Comparison of ENCODE assay signal across 16 cellular contexts in the genomic region with DNA sequence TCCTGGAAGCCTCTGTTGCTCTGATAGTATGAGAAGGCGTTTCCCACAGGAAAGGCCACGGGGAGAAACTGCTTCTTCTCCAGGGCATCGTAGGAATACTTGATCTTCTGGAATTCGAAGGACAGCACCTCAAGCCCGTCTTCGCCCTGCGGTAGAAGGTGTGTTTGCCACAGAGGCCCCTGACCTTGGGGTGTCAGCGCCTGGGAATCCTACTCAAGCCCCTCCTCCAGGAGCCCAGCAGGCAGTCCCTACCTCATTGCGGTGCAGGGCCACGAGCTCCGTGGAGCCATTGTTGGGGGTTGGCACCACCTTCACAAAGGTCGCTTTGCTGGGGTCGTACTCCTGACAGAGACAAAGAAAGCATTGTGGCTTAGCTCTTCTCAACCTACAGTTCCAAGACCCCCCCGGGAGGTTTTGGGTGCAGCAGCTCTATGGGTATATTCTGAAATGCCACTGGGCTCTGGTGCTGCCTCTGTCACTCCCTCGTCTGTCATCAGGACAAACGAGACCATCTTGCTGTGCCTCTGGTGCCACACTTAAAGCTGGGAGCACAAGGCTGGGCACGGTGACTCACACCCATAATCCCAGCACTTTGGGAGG.
"Had no signal": no experiment of that assay in that cellular context is flagged by ENCODE, and none has a peak within 500 bp of the region (broad histone marks: within the 10 kb centered on the region; RNA-seq: fewer than 3 reads in every experiment).

No MANE protein-coding gene starts in this region.

- H3K27me3 ChIP-seq: cardiac muscle cell, gastroesophageal sphincter, heart right ventricle, neutrophil, testis, upper lobe of right lung had no signal

- H3K9me3 Mint-ChIP-seq: activated T-helper 1 cell treated with anti-CD3 and anti-CD28 coated beads, Interleukin-12 subunit alpha, Interleukin-12 subunit beta, Interleukin-2, Interleukin-4 antibody, amounts not matched to agents 30 ng/mL and 10 ng/mL and 1 ng/mL, durations not matched to agents 14 hours and 24 hours and 36 hours; stimulated activated naive CD8-positive, alpha-beta T cell treated with anti-CD3 and anti-CD28 coated beads, Interleukin-15, amount 100 ng/mL, for 72 hours had no signal

- H3K9me3 ChIP-seq: gastroesophageal sphincter, heart right ventricle, neutrophil, SK-N-SH, testis, upper lobe of right lung had no signal

- H3K27me3 Mint-ChIP-seq: naive thymus-derived CD8-positive, alpha-beta T cell; stimulated activated naive CD8-positive, alpha-beta T cell treated with anti-CD3 and anti-CD28 coated beads, Interleukin-15, amount 100 ng/mL, for 72 hours had no signal

- ATAC-seq: gastroesophageal sphincter; heart right ventricle; naive thymus-derived CD8-positive, alpha-beta T cell; stimulated activated naive CD8-positive, alpha-beta T cell treated with anti-CD3 and anti-CD28 coated beads, Interleukin-15, amount 100 ng/mL, for 72 hours; upper lobe of right lung had no signal

- H3K4me3 Mint-ChIP-seq: activated T-helper 1 cell treated with anti-CD3 and anti-CD28 coated beads, Interleukin-12 subunit alpha, Interleukin-12 subunit beta, Interleukin-2, Interleukin-4 antibody, amounts not matched to agents 30 ng/mL and 10 ng/mL and 1 ng/mL, durations not matched to agents 14 hours and 24 hours and 36 hours; stimulated activated naive CD8-positive, alpha-beta T cell treated with anti-CD3 and anti-CD28 coated beads, Interleukin-15, amount 100 ng/mL, for 72 hours had no signal

- H3K9ac ChIP-seq: SK-N-SH had no signal

- H3K4me2 ChIP-seq: SK-N-SH had no signal

- H3K27ac Mint-ChIP-seq: activated T-helper 1 cell treated with anti-CD3 and anti-CD28 coated beads, Interleukin-12 subunit alpha, Interleukin-12 subunit beta, Interleukin-2, Interleukin-4 antibody, amounts not matched to agents 30 ng/mL and 10 ng/mL and 1 ng/mL, durations not matched to agents 14 hours and 24 hours and 36 hours had no signal

- H3K4me3 ChIP-seq: cardiac muscle cell, gastroesophageal sphincter, heart right ventricle, skin epidermis, testis, upper lobe of right lung had no signal

- H3K27ac ChIP-seq: cardiac muscle cell, gastroesophageal sphincter, heart right ventricle, neutrophil, skin epidermis, testis, upper lobe of right lung, VCaP had no signal

- DNase-seq: activated CD4-positive, alpha-beta T cell treated with anti-CD3 and anti-CD28 coated beads, Interleukin-2, amount 50 U/mL, for 48 hours; heart right ventricle; SK-N-SH; stimulated activated CD4-positive, alpha-beta T cell treated with anti-CD3 and anti-CD28 coated beads, Interleukin-4, amount 100 ng/mL, for 4 hours; stimulated activated CD8-positive, alpha-beta memory T cell treated with anti-CD3 and anti-CD28 coated beads, Interleukin-4, amount 100 ng/mL, for 48 hours; stimulated activated naive CD8-positive, alpha-beta T cell treated with anti-CD3 and anti-CD28 coated beads, Interleukin-15, amount 100 ng/mL, for 72 hours; T-helper 1 cell; testis had no signal
